ENCODE assay signal across 13 cellular contexts in genomic region chr4:168765726-168766125, GRCh38.
DNase-seq lines count a peak whose midpoint lies in the region; ATAC-seq and TF ChIP-seq lines count a peak whose summit lies in the region.
"Had no signal": no experiment of that assay in that cellular context is flagged by ENCODE, and none has a peak within 500 bp of the region (broad histone marks: within the 10 kb centered on the region; RNA-seq: fewer than 3 reads in every experiment).

No MANE protein-coding gene starts in this region.

- H3K27ac ChIP-seq in lower lobe of right lung (peak overlapping the region; percentile 11), upper lobe of right lung (peak overlapping the region; percentile 20)

- H3K36me3 ChIP-seq in MG63 (no peaks in the 10 kb centered on the region), lower lobe of right lung (no peaks in the 10 kb centered on the region), upper lobe of right lung (no peaks in the 10 kb centered on the region)
- H3K36me3 ChIP-seq: HAP-1 had no signal

- TF ChIP-seq CTCF in lower lobe of right lung (IDR thresholded peaks at IDR 0.05) (no peak), upper lobe of right lung (IDR thresholded peaks at IDR 0.05) (no peak)

- ATAC-seq in lower lobe of right lung (peak; percentile 38 to 47), upper lobe of right lung (peak; percentile 28), HG02623 (IDR thresholded peaks at IDR 0.05; ENCODE audit: unreplicated experiment) (no peak), GM18517 (IDR thresholded peaks at IDR 0.05; ENCODE audit: unreplicated experiment) (no peak)
- ATAC-seq: stimulated activated naive CD8-positive, alpha-beta T cell treated with anti-CD3 and anti-CD28 coated beads, Interleukin-15, Interleukin-2, amounts not matched to agents 100 U/mL and 50 U/mL, for 24 hours had no signal

- H3K9me3 ChIP-seq in MG63 (no peaks in the 10 kb centered on the region), lower lobe of right lung (no peaks in the 10 kb centered on the region), upper lobe of right lung (no peaks in the 10 kb centered on the region)
- H3K9me3 ChIP-seq: HAP-1 had no signal

- intact Hi-C loops in lower lobe of right lung (cut with DNase I) = no loop called here
- intact Hi-C loops in upper lobe of right lung (cut with DNase I) = no loop called here

- peaks cover 4% of the 10 kb centered on the region for H3K4me1 ChIP-seq in lower lobe of right lung
- H3K4me1 ChIP-seq in upper lobe of right lung = peaks cover 8% of the 10 kb centered on the region
- H3K4me1 ChIP-seq: HAP-1 had no signal

- H3K4me3 ChIP-seq in MG63 (no peak overlapping the region), lower lobe of right lung (no peak overlapping the region), upper lobe of right lung (no peak overlapping the region)
- H3K4me3 ChIP-seq: HAP-1 had no signal

- peak; percentile 91 for DNase-seq in MG63
- DNase-seq in dermis microvascular lymphatic vessel endothelial cell (ENCODE audit: low read depth in 2 of 2) = peak; percentile 14 to 39
- no peak for DNase-seq in lower lobe of right lung
- DNase-seq in upper lobe of right lung = no peak
- no peak for DNase-seq in stimulated activated naive CD4-positive, alpha-beta T cell treated with Interleukin-2 at 50 U/mL for 16 hours (lab: John Stamatoyannopoulos, UW)
- DNase-seq in NCI-H526 treated with DMSO at 0.1 percent for 48 hours (lab: John Stamatoyannopoulos, UW) = no peak
- DNase-seq: activated CD4-positive, CD25-positive, alpha-beta regulatory T cell treated with anti-CD3 and anti-CD28 coated beads, Interleukin-2, amount 50 U/mL, for 72 hours; activated naive CD4-positive, alpha-beta T cell treated with Interleukin-2 at 50 U/mL for 16 hours; NCI-H1930; stimulated activated naive CD8-positive, alpha-beta T cell treated with anti-CD3 and anti-CD28 coated beads, Interleukin-15, Interleukin-2, amounts not matched to agents 100 U/mL and 50 U/mL, for 24 hours had no signal

- H3K27me3 ChIP-seq in MG63 = no peaks in the 10 kb centered on the region
- no peaks in the 10 kb centered on the region for H3K27me3 ChIP-seq in lower lobe of right lung (ENCODE audit: low read depth)
- no peaks in the 10 kb centered on the region for H3K27me3 ChIP-seq in upper lobe of right lung

Comparison
In these comparisons a context has a peak if more than half of its experiments do, and no peak if none do; other contexts are left out.
1. DNase-seq: peak in MG63 (single experiment) and dermis microvascular lymphatic vessel endothelial cell (2 of 2); none in lower lobe of right lung (single experiment), upper lobe of right lung (single experiment), stimulated activated naive CD4-positive, alpha-beta T cell treated with Interleukin-2 at 50 U/mL for 16 hours (single experiment) and NCI-H526 treated with DMSO at 0.1 percent for 48 hours (single experiment).
2. ATAC-seq: peak in lower lobe of right lung (2 of 2) and upper lobe of right lung (single experiment); none in HG02623 (single experiment) and GM18517 (single experiment).